8 cellular contexts compared by ENCODE assay signal in genomic region chr2:213148572-213149331, GRCh38. TPM values are rescaled to one million over a fixed set of nuclear protein-coding genes. Genes with fewer than 3 reads are reported as not detected.
DNase-seq lines count a peak whose midpoint lies in the region; ATAC-seq and TF ChIP-seq lines count a peak whose summit lies in the region.

No MANE protein-coding gene starts in this region.

- peaks cover 12% of the 10 kb centered on the region for H3K79me2 ChIP-seq in mammary epithelial cell (ENCODE audit: insufficient read depth, low read length)

- TF ChIP-seq CTCF in mammary epithelial cell (conservative IDR thresholded peaks at IDR 0.05 in 1 of 2, IDR thresholded peaks at IDR 0.05 in 1 of 2; ENCODE audit: extremely low read depth in 1 of 2, insufficient read depth in 1 of 2, low read depth in 1 of 2, low read length in 2 of 2) = peak in 1 of 2 donors; percentile 22

- no TSS peak for BruUV-seq in mammary epithelial cell (replicated peaks; lab: Mats Ljungman, UMichigan)

- in situ Hi-C loops in mammary epithelial cell (cut with MboI; ENCODE audit: low sequenced_read_pairs in 2 of 2) = no loop called here

- no peaks in the 10 kb centered on the region for H3K9me3 ChIP-seq in CD4-positive, alpha-beta memory T cell (ENCODE audit: control insufficient read depth in 1 of 2, low read length in 2 of 2)
- H3K9me3 ChIP-seq in mammary epithelial cell (replicated peaks; ENCODE audit: insufficient read depth, low read length) = no peaks in the 10 kb centered on the region

- H3K27me3 ChIP-seq in CD4-positive, alpha-beta memory T cell (ENCODE audit: insufficient read depth, low read length) = no peaks in the 10 kb centered on the region
- no peaks in the 10 kb centered on the region for H3K27me3 ChIP-seq in mammary epithelial cell (ENCODE audit: insufficient read depth, low read length)

- 18% methylated on average over 2 of the region's 2 CpGs for WGBS in mammary epithelial cell (ENCODE audit: low coverage, missing lambda C conversion rate)

- CTCF ChIA-PET in CD4-positive, alpha-beta memory T cell (lab: Charles Lee; ENCODE audit: partially characterized antibody) = interaction anchor here (0.7 to 1.3 kb wide), 2 partner anchors 22 to 28 kb away, joined by 3 read pairs; no protein-coding TSS in a partner anchor
- CTCF ChIA-PET in mammary epithelial cell (lab: Charles Lee; ENCODE audit: low non-redundant PET) = interaction anchor here (0.8 to 1.3 kb wide), 2 partner anchors 371 to 457 kb away, joined by 4 to 5 read pairs; no protein-coding TSS in a partner anchor

- peak; percentile 16 for ATAC-seq in HG03460 (IDR thresholded peaks at IDR 0.05; ENCODE audit: unreplicated experiment)
- ATAC-seq in natural killer cell treated with Interleukin-12 subunit alpha and Interleukin-12 subunit beta and Interleukin-15 and Interleukin-18, amount 100 ng/mL, for 72 hours = no peak
- no peak for ATAC-seq in GM18870 (IDR thresholded peaks at IDR 0.05; ENCODE audit: unreplicated experiment)
- no peak for ATAC-seq in GM21619 (IDR thresholded peaks at IDR 0.05; ENCODE audit: unreplicated experiment)

- POLR2A ChIA-PET in CD4-positive, alpha-beta memory T cell (lab: Charles Lee; ENCODE audit: partially characterized antibody) = interaction anchor here (1.7 kb wide), 1 partner anchor 45 kb away, joined by 3 read pairs; no protein-coding TSS in a partner anchor

- peak overlapping the region in 1 of 2 donors; percentile 17 for H3K4me3 ChIP-seq in CD4-positive, alpha-beta memory T cell (ENCODE audit: low read length in 2 of 2)
- H3K4me3 ChIP-seq in mammary epithelial cell (replicated peaks in 1 of 3; ENCODE audit: insufficient read depth in 1 of 3, low read depth in 2 of 3, low read length in 3 of 3) = peak overlapping the region; percentile 83 to 91 (median 83)

- DNase-seq in CD4-positive, alpha-beta memory T cell = no peak
- DNase-seq in mammary epithelial cell = no peak
- DNase-seq in natural killer cell treated with Interleukin-12 subunit alpha and Interleukin-12 subunit beta and Interleukin-15 and Interleukin-18, amount 100 ng/mL, for 72 hours (ENCODE audit: low spot score) = no peak
- DNase-seq in COLO668 (lab: John Stamatoyannopoulos, UW; ENCODE audit: unreplicated experiment) = no peak
- no peak for DNase-seq in D341Med (ENCODE audit: low spot score)

- H3K27ac Mint-ChIP-seq in CD4-positive, alpha-beta memory T cell = peak overlapping the region in 5 of 7 donors; percentile 8 to 80 (median 12)
- peak overlapping the region; percentile 94 to 99 for H3K27ac Mint-ChIP-seq in natural killer cell treated with Interleukin-12 subunit alpha and Interleukin-12 subunit beta and Interleukin-15 and Interleukin-18, amount 100 ng/mL, for 72 hours

- H3K9ac ChIP-seq in mammary epithelial cell (ENCODE audit: insufficient read depth, low read length) = peak overlapping the region; percentile 81

- H3K4me3 Mint-ChIP-seq in CD4-positive, alpha-beta memory T cell = peak overlapping the region; percentile 83 to 96 (median 88)
- H3K4me3 Mint-ChIP-seq in natural killer cell treated with Interleukin-12 subunit alpha and Interleukin-12 subunit beta and Interleukin-15 and Interleukin-18, amount 100 ng/mL, for 72 hours = peak overlapping the region; percentile 92

- no peak overlapping the region for H2AFZ ChIP-seq in mammary epithelial cell (ENCODE audit: low read depth, low read length)

- H3K27me3 Mint-ChIP-seq in CD4-positive, alpha-beta memory T cell = peaks cover 10 to 20% of the 10 kb centered on the region in 2 donors
- H3K27me3 Mint-ChIP-seq in natural killer cell treated with Interleukin-12 subunit alpha and Interleukin-12 subunit beta and Interleukin-15 and Interleukin-18, amount 100 ng/mL, for 72 hours = no peaks in the 10 kb centered on the region

- no peaks in the 10 kb centered on the region for H4K20me1 ChIP-seq in mammary epithelial cell (ENCODE audit: insufficient read depth, low read length)

- intact Hi-C loops in CD4-positive, alpha-beta memory T cell (cut with micrococcal nuclease) = no loop called here
- intact Hi-C loops in mammary epithelial cell (cut with micrococcal nuclease) = no loop called here

- peak overlapping the region; percentile 95 for H3K4me2 ChIP-seq in mammary epithelial cell (ENCODE audit: insufficient read depth, low read depth, low read length)

- H3K4me1 ChIP-seq in CD4-positive, alpha-beta memory T cell (ENCODE audit: insufficient read depth, low read length) = peaks cover 7% of the 10 kb centered on the region
- peaks cover 15% of the 10 kb centered on the region for H3K4me1 ChIP-seq in mammary epithelial cell (ENCODE audit: insufficient read depth, low read length)

- H3K4me1 Mint-ChIP-seq in CD4-positive, alpha-beta memory T cell = peaks cover 13 to 36% (median 23%) of the 10 kb centered on the region in 4 donors
- H3K4me1 Mint-ChIP-seq in natural killer cell treated with Interleukin-12 subunit alpha and Interleukin-12 subunit beta and Interleukin-15 and Interleukin-18, amount 100 ng/mL, for 72 hours (ENCODE audit: low read depth in 2 of 2) = peaks cover 56 to 71% of the 10 kb centered on the region in 2 donors

- no peaks in the 10 kb centered on the region for H3K9me3 Mint-ChIP-seq in CD4-positive, alpha-beta memory T cell
- no peaks in the 10 kb centered on the region for H3K9me3 Mint-ChIP-seq in natural killer cell treated with Interleukin-12 subunit alpha and Interleukin-12 subunit beta and Interleukin-15 and Interleukin-18, amount 100 ng/mL, for 72 hours

- H3K36me3 Mint-ChIP-seq in CD4-positive, alpha-beta memory T cell = peaks cover 0 to 8% of the 10 kb centered on the region in 2 donors
- H3K36me3 Mint-ChIP-seq in natural killer cell treated with Interleukin-12 subunit alpha and Interleukin-12 subunit beta and Interleukin-15 and Interleukin-18, amount 100 ng/mL, for 72 hours = peaks cover 10% of the 10 kb centered on the region

- dilution Hi-C loops in mammary epithelial cell (cut with HindIII; ENCODE audit: low sequenced_read_pairs) = no loop called here

- no peak overlapping the region for H3K27ac ChIP-seq in CD4-positive, alpha-beta memory T cell (ENCODE audit: low read depth, low read length)
- no peak overlapping the region for H3K27ac ChIP-seq in mammary epithelial cell (ENCODE audit: insufficient read depth, low read depth, low read length)

- no peaks in the 10 kb centered on the region for H3K36me3 ChIP-seq in CD4-positive, alpha-beta memory T cell (ENCODE audit: insufficient read depth, low read length)
- no peaks in the 10 kb centered on the region for H3K36me3 ChIP-seq in mammary epithelial cell (ENCODE audit: insufficient read depth, low read length)

RNA-seq across cellular contexts. Expression of gene IKZF2, which starts 2.7 kb away (rescaled TPM):
- 10 to 100 TPM; 13.2 to 15.0 TPM for total RNA-seq in CD4-positive, alpha-beta memory T cell
- under 1 TPM; 0.14 to 0.67 TPM for polyA plus RNA-seq in CD4-positive, alpha-beta memory T cell
- total RNA-seq in mammary epithelial cell = 10 to 100 TPM; 17.3 to 27.9 TPM
- 6.4 TPM for polyA plus RNA-seq in mammary epithelial cell
- polyA minus RNA-seq in mammary epithelial cell = 2.6 TPM
- 10 to 100 TPM; 48.3 to 80.0 TPM for total RNA-seq in natural killer cell treated with Interleukin-12 subunit alpha and Interleukin-12 subunit beta and Interleukin-15 and Interleukin-18, amount 100 ng/mL, for 72 hours
